ENCODE assay signal across 24 cellular contexts in genomic region chr3:5479229-5479799, GRCh38.
DNase-seq lines count a peak whose midpoint lies in the region; ATAC-seq and TF ChIP-seq lines count a peak whose summit lies in the region.
"Had no signal": no experiment of that assay in that cellular context is flagged by ENCODE, and none has a peak within 500 bp of the region (broad histone marks: within the 10 kb centered on the region; RNA-seq: fewer than 3 reads in every experiment).

No MANE protein-coding gene starts in this region.

- no peak overlapping the region for H3K4me2 ChIP-seq in PC-3 (ENCODE audit: low read length)

- peak; percentile 53 for DNase-seq in Calu3
- peak; percentile 63 for DNase-seq in PC-3
- DNase-seq in kidney epithelial cell (ENCODE audit: low read depth), result peak; percentile 28
- DNase-seq in nucleus accumbens (lab: John Stamatoyannopoulos, UW), result no peak
- DNase-seq in T-helper 2 cell, result no peak
- DNase-seq in NCI-H2029 (lab: John Stamatoyannopoulos, UW), result no peak
- DNase-seq: activated CD8-positive, alpha-beta memory T cell treated with anti-CD3 and anti-CD28 coated beads for 24 hours; effector memory CD8-positive, alpha-beta T cell; GDM1; HCEC 1CT; heart left ventricle; NCI-H1048; NCI-H2107; NCI-H526 treated with DMSO at 0.1 percent for 48 hours; right lobe of liver; upper lobe of left lung had no signal

- no peaks in the 10 kb centered on the region for H3K9me3 ChIP-seq in PC-3 (ENCODE audit: low read length)
- H3K9me3 ChIP-seq: right lobe of liver, upper lobe of left lung had no signal

- H3K4me3 Mint-ChIP-seq in Calu3 (ENCODE audit: low read depth, unreplicated experiment), result no peak overlapping the region
- H3K4me3 Mint-ChIP-seq: activated naive CD8-positive, alpha-beta T cell; activated T-cell treated with anti-CD3 and anti-CD28 coated beads, Interleukin-2, amount 50 U/mL, for 72 hours; effector memory CD8-positive, alpha-beta T cell; IgD-negative memory B cell; stimulated activated naive CD8-positive, alpha-beta T cell treated with anti-CD3 and anti-CD28 coated beads, Interleukin-15, Interleukin-2, amounts not matched to agents 100 ng/mL and 50 ng/mL, for 24 hours; T-helper 1 cell treated with Interleukin-12 subunit alpha and Interleukin-12 subunit beta and Interleukin-4 antibody, amounts not matched to agents 30 μg/mL and 1 μg/mL, for 36 hours had no signal

- H3K9ac ChIP-seq in PC-3 (ENCODE audit: low read length), result no peak overlapping the region

- peaks cover 8% of the 10 kb centered on the region for H3K4me1 Mint-ChIP-seq in Calu3 (ENCODE audit: low read depth, unreplicated experiment)
- H3K4me1 Mint-ChIP-seq: IgD-negative memory B cell had no signal

- no peaks in the 10 kb centered on the region for H3K4me1 ChIP-seq in PC-3 (ENCODE audit: insufficient read depth, low read length)
- H3K4me1 ChIP-seq: heart left ventricle, right lobe of liver, upper lobe of left lung had no signal

- no peaks in the 10 kb centered on the region for H3K9me2 ChIP-seq in PC-3 (replicated peaks; ENCODE audit: low read length)

- H2AFZ ChIP-seq in PC-3 (ENCODE audit: low read length), result no peak overlapping the region

- no peaks in the 10 kb centered on the region for H3K36me3 ChIP-seq in PC-3 (ENCODE audit: low read depth, low read length)
- H3K36me3 ChIP-seq in kidney epithelial cell (ENCODE audit: control insufficient read depth, insufficient read depth, low read length), result no peaks in the 10 kb centered on the region
- H3K36me3 ChIP-seq: heart left ventricle, right lobe of liver, upper lobe of left lung had no signal

- no peaks in the 10 kb centered on the region for H3K27me3 Mint-ChIP-seq in Calu3 (ENCODE audit: unreplicated experiment)
- H3K27me3 Mint-ChIP-seq: effector memory CD8-positive, alpha-beta T cell; IgD-negative memory B cell; stimulated activated naive CD8-positive, alpha-beta T cell treated with anti-CD3 and anti-CD28 coated beads, Interleukin-15, Interleukin-2, amounts not matched to agents 100 ng/mL and 50 ng/mL, for 24 hours had no signal

- POLR2A ChIA-PET in PC-3 (lab: Charles Lee; ENCODE audit: unreplicated experiment), result no interaction called here

- TF ChIP-seq CTCF in Calu3 (IDR thresholded peaks at IDR 0.05; ENCODE audit: unreplicated experiment) (no peak), PC-3 (conservative IDR thresholded peaks at IDR 0.05; ENCODE audit: low read depth, low read length) (no peak), kidney epithelial cell (IDR thresholded peaks at IDR 0.05; ENCODE audit: insufficient read depth, low read length, poor library complexity, severe bottlenecking) (no peak)

- ATAC-seq in GM21529 (IDR thresholded peaks at IDR 0.05; ENCODE audit: unreplicated experiment) (peak; percentile 61), PC-3 (no peak)
- ATAC-seq: activated T-cell treated with anti-CD3 and anti-CD28 coated beads, Interleukin-2, amount 50 U/mL, for 72 hours; effector memory CD8-positive, alpha-beta T cell; heart left ventricle; right lobe of liver had no signal

- H3K4me3 ChIP-seq in PC-3 (ENCODE audit: low read length) (no peak overlapping the region), kidney epithelial cell (ENCODE audit: low read depth, low read length) (no peak overlapping the region)
- H3K4me3 ChIP-seq: heart left ventricle, lung, right lobe of liver, upper lobe of left lung had no signal

- CTCF ChIA-PET in Calu3 (lab: Charles Lee), result no interaction called here
- CTCF ChIA-PET in PC-3 (lab: Charles Lee), result no interaction called here

- peaks cover 4% of the 10 kb centered on the region for H3K9me3 Mint-ChIP-seq in Calu3 (ENCODE audit: low read depth, unreplicated experiment)
- H3K9me3 Mint-ChIP-seq: T-helper 1 cell treated with Interleukin-12 subunit alpha and Interleukin-12 subunit beta and Interleukin-4 antibody, amounts not matched to agents 30 μg/mL and 1 μg/mL, for 36 hours had no signal

- no peaks in the 10 kb centered on the region for H3K79me2 ChIP-seq in PC-3 (ENCODE audit: low read length)

- H3K36me3 Mint-ChIP-seq in Calu3 (ENCODE audit: insufficient read depth, unreplicated experiment), result no peaks in the 10 kb centered on the region
- H3K36me3 Mint-ChIP-seq: activated naive CD8-positive, alpha-beta T cell; IgD-negative memory B cell had no signal

- H3K27ac ChIP-seq in PC-3 (ENCODE audit: low read length), result no peak overlapping the region
- H3K27ac ChIP-seq: heart left ventricle, HL-60, right lobe of liver, upper lobe of left lung had no signal

- no peaks in the 10 kb centered on the region for H4K20me1 ChIP-seq in PC-3 (ENCODE audit: low read length)

- no peak overlapping the region for H3K27ac Mint-ChIP-seq in Calu3 (ENCODE audit: unreplicated experiment)
- H3K27ac Mint-ChIP-seq: activated naive CD8-positive, alpha-beta T cell; activated T-cell treated with anti-CD3 and anti-CD28 coated beads, Interleukin-2, amount 50 U/mL, for 72 hours; effector memory CD8-positive, alpha-beta T cell; IgD-negative memory B cell; stimulated activated naive CD8-positive, alpha-beta T cell treated with anti-CD3 and anti-CD28 coated beads, Interleukin-15, Interleukin-2, amounts not matched to agents 100 ng/mL and 50 ng/mL, for 24 hours; T-helper 1 cell treated with Interleukin-12 subunit alpha and Interleukin-12 subunit beta and Interleukin-4 antibody, amounts not matched to agents 30 μg/mL and 1 μg/mL, for 36 hours had no signal

- no peaks in the 10 kb centered on the region for H3F3A ChIP-seq in PC-3 (ENCODE audit: low read length, unreplicated experiment)

- no peaks in the 10 kb centered on the region for H3K27me3 ChIP-seq in PC-3 (ENCODE audit: low read length)
- H3K27me3 ChIP-seq in kidney epithelial cell (ENCODE audit: control insufficient read depth, insufficient read depth, low read length), result no peaks in the 10 kb centered on the region
- H3K27me3 ChIP-seq: heart left ventricle, right lobe of liver, upper lobe of left lung had no signal

- intact Hi-C loops in Calu3 (cut with micrococcal nuclease; ENCODE audit: unreplicated experiment) (no loop called here), PC-3 (cut with micrococcal nuclease) (no loop called here)

- no TSS peak for BruUV-seq in Calu3 (replicated peaks; lab: Mats Ljungman, UMichigan)
- no TSS peak for BruUV-seq in PC-3 (replicated peaks; lab: Mats Ljungman, UMichigan)

Comparison
In these comparisons a context has a peak if more than half of its experiments do, and no peak if none do; other contexts are left out.
1. DNase-seq: peak in Calu3 (single experiment), PC-3 (single experiment) and kidney epithelial cell (single experiment); none in nucleus accumbens (0 of 56), T-helper 2 cell (0 of 5) and NCI-H2029 (single experiment).